Comparison of ENCODE assay signal across 1 cellular context in the genomic region with DNA sequence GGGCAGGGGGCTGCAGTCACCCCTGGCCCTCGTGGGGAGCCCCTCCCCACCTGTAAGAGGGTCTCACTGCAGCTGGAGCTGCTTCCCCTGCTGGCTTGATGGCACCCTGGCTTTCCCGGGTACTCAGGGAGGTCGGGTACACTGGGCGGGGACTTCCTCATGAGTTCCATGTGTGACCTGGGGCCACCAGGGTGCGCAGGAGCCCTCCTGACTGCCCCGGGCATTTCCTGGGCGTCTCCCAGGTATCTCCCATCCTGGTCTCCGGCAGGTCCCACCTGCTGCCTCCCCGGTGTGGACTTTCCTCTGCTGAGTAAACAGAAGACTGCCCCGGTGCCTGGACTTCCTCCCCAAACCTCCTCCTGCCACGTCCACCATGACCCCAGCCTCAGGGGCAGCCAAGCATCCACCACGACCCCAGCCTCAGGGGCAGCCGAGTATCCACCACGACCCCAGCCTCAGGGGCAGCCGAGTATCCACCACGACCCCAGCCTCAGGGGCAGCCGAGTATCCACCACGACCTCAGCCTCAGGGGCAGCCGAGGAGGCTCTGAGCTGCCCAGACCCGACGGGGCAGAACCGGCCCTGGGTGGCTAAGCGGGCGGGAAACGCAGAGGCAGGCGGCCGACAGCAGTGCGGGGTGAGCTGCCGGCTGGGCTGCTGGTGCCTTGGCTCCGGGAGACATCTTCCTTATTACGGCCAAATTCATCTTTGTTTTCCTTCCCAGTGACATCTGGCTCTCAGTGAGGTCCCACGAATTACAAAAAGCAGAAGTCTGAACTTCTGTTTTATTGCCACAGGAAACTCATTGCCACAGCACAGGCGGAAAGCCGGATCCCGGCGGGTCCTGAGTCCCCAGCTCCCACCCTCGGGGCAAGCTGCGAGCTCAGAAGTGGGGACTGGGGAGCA.
TF ChIP-seq lines count a peak whose summit lies in the region.

No MANE protein-coding gene starts in this region.

TF ChIP-seq in HepG2, 621 proteins besides CTCF, POLR2A, EP300 and RAD21 (continued from another document and continues in another):
- TF ChIP-seq, protein P1, sequence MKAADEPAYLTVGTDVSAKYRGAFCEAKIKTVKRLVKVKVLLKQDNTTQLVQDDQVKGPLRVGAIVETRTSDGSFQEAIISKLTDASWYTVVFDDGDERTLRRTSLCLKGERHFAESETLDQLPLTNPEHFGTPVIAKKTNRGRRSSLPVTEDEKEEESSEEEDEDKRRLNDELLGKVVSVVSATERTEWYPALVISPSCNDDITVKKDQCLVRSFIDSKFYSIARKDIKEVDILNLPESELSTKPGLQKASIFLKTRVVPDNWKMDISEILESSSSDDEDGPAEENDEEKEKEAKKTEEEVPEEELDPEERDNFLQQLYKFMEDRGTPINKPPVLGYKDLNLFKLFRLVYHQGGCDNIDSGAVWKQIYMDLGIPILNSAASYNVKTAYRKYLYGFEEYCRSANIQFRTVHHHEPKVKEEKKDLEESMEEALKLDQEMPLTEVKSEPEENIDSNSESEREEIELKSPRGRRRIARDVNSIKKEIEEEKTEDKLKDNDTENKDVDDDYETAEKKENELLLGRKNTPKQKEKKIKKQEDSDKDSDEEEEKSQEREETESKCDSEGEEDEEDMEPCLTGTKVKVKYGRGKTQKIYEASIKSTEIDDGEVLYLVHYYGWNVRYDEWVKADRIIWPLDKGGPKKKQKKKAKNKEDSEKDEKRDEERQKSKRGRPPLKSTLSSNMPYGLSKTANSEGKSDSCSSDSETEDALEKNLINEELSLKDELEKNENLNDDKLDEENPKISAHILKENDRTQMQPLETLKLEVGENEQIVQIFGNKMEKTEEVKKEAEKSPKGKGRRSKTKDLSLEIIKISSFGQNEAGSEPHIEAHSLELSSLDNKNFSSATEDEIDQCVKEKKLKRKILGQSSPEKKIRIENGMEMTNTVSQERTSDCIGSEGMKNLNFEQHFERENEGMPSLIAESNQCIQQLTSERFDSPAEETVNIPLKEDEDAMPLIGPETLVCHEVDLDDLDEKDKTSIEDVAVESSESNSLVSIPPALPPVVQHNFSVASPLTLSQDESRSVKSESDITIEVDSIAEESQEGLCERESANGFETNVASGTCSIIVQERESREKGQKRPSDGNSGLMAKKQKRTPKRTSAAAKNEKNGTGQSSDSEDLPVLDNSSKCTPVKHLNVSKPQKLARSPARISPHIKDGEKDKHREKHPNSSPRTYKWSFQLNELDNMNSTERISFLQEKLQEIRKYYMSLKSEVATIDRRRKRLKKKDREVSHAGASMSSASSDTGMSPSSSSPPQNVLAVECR (CRISPR knock-in tag; IDR thresholded peaks at IDR 0.05; ENCODE audit: borderline replicate concordance), result no peak
- TF ChIP-seq EZH2 (conservative IDR thresholded peaks at IDR 0.05; ENCODE audit: low read depth, low read length), result 0 out of 2 replicates have a peak, but pooled peaks have one; percentile 71
- TF ChIP-seq ZNF768 (CRISPR knock-in tag; IDR thresholded peaks at IDR 0.05), result peak; percentile 13; the same call in 1 of the 2 replicates
- TF ChIP-seq, protein P2, sequence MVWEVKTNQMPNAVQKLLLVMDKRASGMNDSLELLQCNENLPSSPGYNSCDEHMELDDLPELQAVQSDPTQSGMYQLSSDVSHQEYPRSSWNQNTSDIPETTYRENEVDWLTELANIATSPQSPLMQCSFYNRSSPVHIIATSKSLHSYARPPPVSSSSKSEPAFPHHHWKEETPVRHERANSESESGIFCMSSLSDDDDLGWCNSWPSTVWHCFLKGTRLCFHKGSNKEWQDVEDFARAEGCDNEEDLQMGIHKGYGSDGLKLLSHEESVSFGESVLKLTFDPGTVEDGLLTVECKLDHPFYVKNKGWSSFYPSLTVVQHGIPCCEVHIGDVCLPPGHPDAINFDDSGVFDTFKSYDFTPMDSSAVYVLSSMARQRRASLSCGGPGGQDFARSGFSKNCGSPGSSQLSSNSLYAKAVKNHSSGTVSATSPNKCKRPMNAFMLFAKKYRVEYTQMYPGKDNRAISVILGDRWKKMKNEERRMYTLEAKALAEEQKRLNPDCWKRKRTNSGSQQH (CRISPR knock-in tag; IDR thresholded peaks at IDR 0.05; ENCODE audit: low read depth), result no peak
- no peak for TF ChIP-seq SMAD1 (CRISPR knock-in tag; IDR thresholded peaks at IDR 0.05; ENCODE audit: borderline replicate concordance, low read depth)
- TF ChIP-seq ZNF30 (CRISPR knock-in tag; IDR thresholded peaks at IDR 0.05), result no peak
- TF ChIP-seq RXRA (CRISPR knock-in tag; IDR thresholded peaks at IDR 0.05), result 0 out of 2 replicates have a peak, but pooled peaks have one; percentile 20
- no peak for TF ChIP-seq SRSF4 (IDR thresholded peaks at IDR 0.05; ENCODE audit: low read depth, low read length, poor library complexity, severe bottlenecking)
- no peak for TF ChIP-seq MED13 (CRISPR knock-in tag; IDR thresholded peaks at IDR 0.05)
- peak; percentile 31; the same call in 1 of the 2 replicates for TF ChIP-seq ZNF788 (CRISPR knock-in tag; IDR thresholded peaks at IDR 0.05; ENCODE audit: borderline replicate concordance)
- no peak for TF ChIP-seq ZNF672 (CRISPR knock-in tag; IDR thresholded peaks at IDR 0.05)
- TF ChIP-seq ZNF446 (CRISPR knock-in tag; IDR thresholded peaks at IDR 0.05), result no peak
- no peak for TF ChIP-seq FOXC1 (CRISPR knock-in tag; IDR thresholded peaks at IDR 0.05; ENCODE audit: borderline replicate concordance)
- TF ChIP-seq ZEB1 (IDR thresholded peaks at IDR 0.05; ENCODE audit: insufficient replicate concordance, low read depth), result peak; percentile 73
- TF ChIP-seq, protein P3, sequence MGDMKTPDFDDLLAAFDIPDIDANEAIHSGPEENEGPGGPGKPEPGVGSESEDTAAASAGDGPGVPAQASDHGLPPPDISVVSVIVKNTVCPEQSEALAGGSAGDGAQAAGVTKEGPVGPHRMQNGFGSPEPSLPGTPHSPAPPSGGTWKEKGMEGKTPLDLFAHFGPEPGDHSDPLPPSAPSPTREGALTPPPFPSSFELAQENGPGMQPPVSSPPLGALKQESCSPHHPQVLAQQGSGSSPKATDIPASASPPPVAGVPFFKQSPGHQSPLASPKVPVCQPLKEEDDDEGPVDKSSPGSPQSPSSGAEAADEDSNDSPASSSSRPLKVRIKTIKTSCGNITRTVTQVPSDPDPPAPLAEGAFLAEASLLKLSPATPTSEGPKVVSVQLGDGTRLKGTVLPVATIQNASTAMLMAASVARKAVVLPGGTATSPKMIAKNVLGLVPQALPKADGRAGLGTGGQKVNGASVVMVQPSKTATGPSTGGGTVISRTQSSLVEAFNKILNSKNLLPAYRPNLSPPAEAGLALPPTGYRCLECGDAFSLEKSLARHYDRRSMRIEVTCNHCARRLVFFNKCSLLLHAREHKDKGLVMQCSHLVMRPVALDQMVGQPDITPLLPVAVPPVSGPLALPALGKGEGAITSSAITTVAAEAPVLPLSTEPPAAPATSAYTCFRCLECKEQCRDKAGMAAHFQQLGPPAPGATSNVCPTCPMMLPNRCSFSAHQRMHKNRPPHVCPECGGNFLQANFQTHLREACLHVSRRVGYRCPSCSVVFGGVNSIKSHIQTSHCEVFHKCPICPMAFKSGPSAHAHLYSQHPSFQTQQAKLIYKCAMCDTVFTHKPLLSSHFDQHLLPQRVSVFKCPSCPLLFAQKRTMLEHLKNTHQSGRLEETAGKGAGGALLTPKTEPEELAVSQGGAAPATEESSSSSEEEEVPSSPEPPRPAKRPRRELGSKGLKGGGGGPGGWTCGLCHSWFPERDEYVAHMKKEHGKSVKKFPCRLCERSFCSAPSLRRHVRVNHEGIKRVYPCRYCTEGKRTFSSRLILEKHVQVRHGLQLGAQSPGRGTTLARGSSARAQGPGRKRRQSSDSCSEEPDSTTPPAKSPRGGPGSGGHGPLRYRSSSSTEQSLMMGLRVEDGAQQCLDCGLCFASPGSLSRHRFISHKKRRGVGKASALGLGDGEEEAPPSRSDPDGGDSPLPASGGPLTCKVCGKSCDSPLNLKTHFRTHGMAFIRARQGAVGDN (CRISPR knock-in tag; IDR thresholded peaks at IDR 0.05), result 0 out of 2 replicates have a peak, but pooled peaks have one; percentile 10
- TF ChIP-seq, protein P4, sequence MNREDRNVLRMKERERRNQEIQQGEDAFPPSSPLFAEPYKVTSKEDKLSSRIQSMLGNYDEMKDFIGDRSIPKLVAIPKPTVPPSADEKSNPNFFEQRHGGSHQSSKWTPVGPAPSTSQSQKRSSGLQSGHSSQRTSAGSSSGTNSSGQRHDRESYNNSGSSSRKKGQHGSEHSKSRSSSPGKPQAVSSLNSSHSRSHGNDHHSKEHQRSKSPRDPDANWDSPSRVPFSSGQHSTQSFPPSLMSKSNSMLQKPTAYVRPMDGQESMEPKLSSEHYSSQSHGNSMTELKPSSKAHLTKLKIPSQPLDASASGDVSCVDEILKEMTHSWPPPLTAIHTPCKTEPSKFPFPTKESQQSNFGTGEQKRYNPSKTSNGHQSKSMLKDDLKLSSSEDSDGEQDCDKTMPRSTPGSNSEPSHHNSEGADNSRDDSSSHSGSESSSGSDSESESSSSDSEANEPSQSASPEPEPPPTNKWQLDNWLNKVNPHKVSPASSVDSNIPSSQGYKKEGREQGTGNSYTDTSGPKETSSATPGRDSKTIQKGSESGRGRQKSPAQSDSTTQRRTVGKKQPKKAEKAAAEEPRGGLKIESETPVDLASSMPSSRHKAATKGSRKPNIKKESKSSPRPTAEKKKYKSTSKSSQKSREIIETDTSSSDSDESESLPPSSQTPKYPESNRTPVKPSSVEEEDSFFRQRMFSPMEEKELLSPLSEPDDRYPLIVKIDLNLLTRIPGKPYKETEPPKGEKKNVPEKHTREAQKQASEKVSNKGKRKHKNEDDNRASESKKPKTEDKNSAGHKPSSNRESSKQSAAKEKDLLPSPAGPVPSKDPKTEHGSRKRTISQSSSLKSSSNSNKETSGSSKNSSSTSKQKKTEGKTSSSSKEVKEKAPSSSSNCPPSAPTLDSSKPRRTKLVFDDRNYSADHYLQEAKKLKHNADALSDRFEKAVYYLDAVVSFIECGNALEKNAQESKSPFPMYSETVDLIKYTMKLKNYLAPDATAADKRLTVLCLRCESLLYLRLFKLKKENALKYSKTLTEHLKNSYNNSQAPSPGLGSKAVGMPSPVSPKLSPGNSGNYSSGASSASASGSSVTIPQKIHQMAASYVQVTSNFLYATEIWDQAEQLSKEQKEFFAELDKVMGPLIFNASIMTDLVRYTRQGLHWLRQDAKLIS (CRISPR knock-in tag; IDR thresholded peaks at IDR 0.05), result no peak
- no peak for TF ChIP-seq TAF1 (CRISPR knock-in tag; IDR thresholded peaks at IDR 0.05)
- TF ChIP-seq, protein P5, sequence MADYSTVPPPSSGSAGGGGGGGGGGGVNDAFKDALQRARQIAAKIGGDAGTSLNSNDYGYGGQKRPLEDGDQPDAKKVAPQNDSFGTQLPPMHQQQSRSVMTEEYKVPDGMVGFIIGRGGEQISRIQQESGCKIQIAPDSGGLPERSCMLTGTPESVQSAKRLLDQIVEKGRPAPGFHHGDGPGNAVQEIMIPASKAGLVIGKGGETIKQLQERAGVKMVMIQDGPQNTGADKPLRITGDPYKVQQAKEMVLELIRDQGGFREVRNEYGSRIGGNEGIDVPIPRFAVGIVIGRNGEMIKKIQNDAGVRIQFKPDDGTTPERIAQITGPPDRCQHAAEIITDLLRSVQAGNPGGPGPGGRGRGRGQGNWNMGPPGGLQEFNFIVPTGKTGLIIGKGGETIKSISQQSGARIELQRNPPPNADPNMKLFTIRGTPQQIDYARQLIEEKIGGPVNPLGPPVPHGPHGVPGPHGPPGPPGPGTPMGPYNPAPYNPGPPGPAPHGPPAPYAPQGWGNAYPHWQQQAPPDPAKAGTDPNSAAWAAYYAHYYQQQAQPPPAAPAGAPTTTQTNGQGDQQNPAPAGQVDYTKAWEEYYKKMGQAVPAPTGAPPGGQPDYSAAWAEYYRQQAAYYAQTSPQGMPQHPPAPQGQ (CRISPR knock-in tag; IDR thresholded peaks at IDR 0.05; ENCODE audit: borderline replicate concordance), result no peak
- TF ChIP-seq, protein P6, sequence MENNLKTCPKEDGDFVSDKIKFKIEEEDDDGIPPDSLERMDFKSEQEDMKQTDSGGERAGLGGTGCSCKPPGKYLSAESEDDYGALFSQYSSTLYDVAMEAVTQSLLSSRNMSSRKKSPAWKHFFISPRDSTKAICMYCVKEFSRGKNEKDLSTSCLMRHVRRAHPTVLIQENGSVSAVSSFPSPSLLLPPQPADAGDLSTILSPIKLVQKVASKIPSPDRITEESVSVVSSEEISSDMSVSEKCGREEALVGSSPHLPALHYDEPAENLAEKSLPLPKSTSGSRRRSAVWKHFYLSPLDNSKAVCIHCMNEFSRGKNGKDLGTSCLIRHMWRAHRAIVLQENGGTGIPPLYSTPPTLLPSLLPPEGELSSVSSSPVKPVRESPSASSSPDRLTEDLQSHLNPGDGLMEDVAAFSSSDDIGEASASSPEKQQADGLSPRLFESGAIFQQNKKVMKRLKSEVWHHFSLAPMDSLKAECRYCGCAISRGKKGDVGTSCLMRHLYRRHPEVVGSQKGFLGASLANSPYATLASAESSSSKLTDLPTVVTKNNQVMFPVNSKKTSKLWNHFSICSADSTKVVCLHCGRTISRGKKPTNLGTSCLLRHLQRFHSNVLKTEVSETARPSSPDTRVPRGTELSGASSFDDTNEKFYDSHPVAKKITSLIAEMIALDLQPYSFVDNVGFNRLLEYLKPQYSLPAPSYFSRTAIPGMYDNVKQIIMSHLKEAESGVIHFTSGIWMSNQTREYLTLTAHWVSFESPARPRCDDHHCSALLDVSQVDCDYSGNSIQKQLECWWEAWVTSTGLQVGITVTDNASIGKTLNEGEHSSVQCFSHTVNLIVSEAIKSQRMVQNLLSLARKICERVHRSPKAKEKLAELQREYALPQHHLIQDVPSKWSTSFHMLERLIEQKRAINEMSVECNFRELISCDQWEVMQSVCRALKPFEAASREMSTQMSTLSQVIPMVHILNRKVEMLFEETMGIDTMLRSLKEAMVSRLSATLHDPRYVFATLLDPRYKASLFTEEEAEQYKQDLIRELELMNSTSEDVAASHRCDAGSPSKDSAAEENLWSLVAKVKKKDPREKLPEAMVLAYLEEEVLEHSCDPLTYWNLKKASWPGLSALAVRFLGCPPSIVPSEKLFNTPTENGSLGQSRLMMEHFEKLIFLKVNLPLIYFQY (CRISPR knock-in tag; IDR thresholded peaks at IDR 0.05; ENCODE audit: borderline replicate concordance), result no peak
- TF ChIP-seq, protein P7, sequence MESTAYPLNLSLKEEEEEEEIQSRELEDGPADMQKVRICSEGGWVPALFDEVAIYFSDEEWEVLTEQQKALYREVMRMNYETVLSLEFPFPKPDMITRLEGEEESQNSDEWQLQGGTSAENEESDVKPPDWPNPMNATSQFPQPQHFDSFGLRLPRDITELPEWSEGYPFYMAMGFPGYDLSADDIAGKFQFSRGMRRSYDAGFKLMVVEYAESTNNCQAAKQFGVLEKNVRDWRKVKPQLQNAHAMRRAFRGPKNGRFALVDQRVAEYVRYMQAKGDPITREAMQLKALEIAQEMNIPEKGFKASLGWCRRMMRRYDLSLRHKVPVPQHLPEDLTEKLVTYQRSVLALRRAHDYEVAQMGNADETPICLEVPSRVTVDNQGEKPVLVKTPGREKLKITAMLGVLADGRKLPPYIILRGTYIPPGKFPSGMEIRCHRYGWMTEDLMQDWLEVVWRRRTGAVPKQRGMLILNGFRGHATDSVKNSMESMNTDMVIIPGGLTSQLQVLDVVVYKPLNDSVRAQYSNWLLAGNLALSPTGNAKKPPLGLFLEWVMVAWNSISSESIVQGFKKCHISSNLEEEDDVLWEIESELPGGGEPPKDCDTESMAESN (CRISPR knock-in tag; conservative IDR thresholded peaks at IDR 0.05), result no peak
